Comparison of ENCODE assay signal across 3 cellular contexts in the genomic region with DNA sequence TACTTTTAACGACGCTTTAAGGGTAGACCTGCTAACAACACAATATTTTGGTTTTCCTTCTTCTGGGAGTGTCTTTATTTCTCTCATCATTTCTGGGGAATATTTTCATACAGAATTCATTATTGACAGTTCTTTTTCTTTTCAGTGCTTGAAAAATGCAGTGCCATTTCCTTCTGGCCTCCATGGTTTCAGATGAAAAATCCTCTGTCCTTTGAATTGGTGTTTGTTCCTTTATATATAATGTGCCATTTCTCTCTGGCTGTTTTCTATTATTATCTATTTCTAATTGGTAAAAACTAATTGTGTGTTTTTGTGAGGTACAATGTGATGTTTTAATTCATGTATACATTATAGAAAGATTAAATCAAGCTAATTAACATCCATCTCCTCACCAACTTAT.
"Had no signal": no experiment of that assay in that cellular context is flagged by ENCODE, and none has a peak within 500 bp of the region (broad histone marks: within the 10 kb centered on the region; RNA-seq: fewer than 3 reads in every experiment).

No MANE protein-coding gene starts in this region.

- DNase-seq: GDM1, GF-D8 had no signal

- ATAC-seq: GM12878 had no signal
